ENCODE assay signal across 8 cellular contexts in genomic region chr21:36385233-36385908, GRCh38. TPM values are rescaled to one million over a fixed set of nuclear protein-coding genes. Genes with fewer than 3 reads are reported as not detected.
A peak's percentile ranks its signal among the peaks of the same experiment; 100 is the strongest.
DNase-seq lines count a peak whose midpoint lies in the region; ATAC-seq and TF ChIP-seq lines count a peak whose summit lies in the region.

CHAF1B (plus strand) TSS chr21:36385392; CDS start chr21:36386137, 745 bp downstream.

- no peaks in the 10 kb centered on the region for H3F3A ChIP-seq in OCI-LY1 (ENCODE audit: insufficient read depth, low read length)

- H4K20me1 ChIP-seq in OCI-LY1 (ENCODE audit: insufficient read depth, low read length) = no peaks in the 10 kb centered on the region

- H3K79me2 ChIP-seq in OCI-LY1 (ENCODE audit: insufficient read depth, low read length) = no peaks in the 10 kb centered on the region

- H3K4me1 ChIP-seq in OCI-LY1 (ENCODE audit: insufficient read depth, low read length, severe bottlenecking) = peaks cover 7% of the 10 kb centered on the region
- H3K4me1 ChIP-seq in mucosa of rectum (ENCODE audit: control insufficient read depth in 2 of 2, insufficient read depth in 2 of 2, low read length in 2 of 2) = no peaks in the 10 kb centered on the region

- TF ChIP-seq CTCF in OCI-LY1 (IDR thresholded peaks at IDR 0.05; ENCODE audit: low read length) (no peak), epithelial cell of esophagus (IDR thresholded peaks at IDR 0.05; ENCODE audit: insufficient read depth, low read depth, low read length, missing control alignments) (no peak)

- H3K36me3 ChIP-seq in OCI-LY1 (ENCODE audit: insufficient read depth, low read length) (peaks cover 29% of the 10 kb centered on the region), mucosa of rectum (ENCODE audit: control insufficient read depth in 2 of 2, insufficient read depth in 2 of 2, low read length in 2 of 2) (no peaks in the 10 kb centered on the region)

- H3K9ac ChIP-seq in OCI-LY1 (ENCODE audit: low read length) (peak within 1 kb of the TSS; percentile 93), mucosa of rectum (ENCODE audit: low read depth in 1 of 2, low read length in 2 of 2) (peak within 1 kb of the TSS; percentile 47 to 49)

- DNase-seq in COLO668 (lab: John Stamatoyannopoulos, UW; ENCODE audit: unreplicated experiment) (peak; percentile 91), HT1080 (ENCODE audit: low read depth) (peak; percentile 69), epithelial cell of esophagus (ENCODE audit: low read depth) (peak; percentile 81)
- peak; percentile 96 for DNase-seq in activated CD8-positive, alpha-beta memory T cell treated with anti-CD3 and anti-CD28 coated beads, Interleukin-2, amount 50 U/mL, for 48 hours
- peak; percentile 52 to 62 for DNase-seq in stimulated activated CD8-positive, alpha-beta memory T cell treated with anti-CD3 and anti-CD28 coated beads, Interleukin-4, amount 100 ng/mL, for 1 hour (ENCODE audit: low read depth in 2 of 2, low spot score in 1 of 2)

- peak; percentile 73 for ATAC-seq in GM19468 (IDR thresholded peaks at IDR 0.05; ENCODE audit: extremely low read depth, unreplicated experiment)

- H3K27me3 ChIP-seq in OCI-LY1 (ENCODE audit: insufficient read depth, low read length) (no peaks in the 10 kb centered on the region), mucosa of rectum (ENCODE audit: control insufficient read depth in 2 of 2, insufficient read depth in 2 of 2, low read length in 2 of 2) (no peaks in the 10 kb centered on the region)

- H3K9me3 ChIP-seq in OCI-LY1 (ENCODE audit: low read length) = no peaks in the 10 kb centered on the region
- no peaks in the 10 kb centered on the region for H3K9me3 ChIP-seq in mucosa of rectum (ENCODE audit: control insufficient read depth in 2 of 2, low read length in 2 of 2)

- 0 out of 2 replicates have a peak within 1 kb of the TSS, but pooled peaks have one; percentile 21 for H2AFZ ChIP-seq in OCI-LY1 (ENCODE audit: low read length)

- H3K4me3 ChIP-seq in OCI-LY1 (ENCODE audit: low read depth, low read length, poor library complexity, severe bottlenecking) (peak within 1 kb of the TSS; percentile 96), epithelial cell of esophagus (ENCODE audit: low read length) (peak within 1 kb of the TSS; percentile 44), mucosa of rectum (ENCODE audit: low read length in 2 of 2) (peak within 1 kb of the TSS; percentile 30 to 78)

- H3K9me2 ChIP-seq in OCI-LY1 (ENCODE audit: low read depth, low read length) = no peaks in the 10 kb centered on the region

- H3K27ac ChIP-seq in OCI-LY1 (ENCODE audit: low read depth, low read length, poor library complexity, severe bottlenecking) (no peak within 1 kb of the TSS), mucosa of rectum (ENCODE audit: low read depth in 2 of 2, low read length in 2 of 2) (no peak within 1 kb of the TSS)

- peak within 1 kb of the TSS; percentile 63 for H3K4me2 ChIP-seq in OCI-LY1 (ENCODE audit: low read length)

RNA-seq across cellular contexts. Expression of gene CHAF1B, which starts in this region (rescaled TPM):
- 10.6 and 13.0 TPM in 2 replicates for total RNA-seq in HT1080 (2014; rRNA removed; shearing (Covaris generic))
- polyA plus RNA-seq in HT1080 (2015; cell fraction: cytosol; rRNA removed) = 14.8 and 17.0 TPM in 2 replicates
- polyA plus RNA-seq in HT1080 (2015; cell fraction: nucleus; rRNA removed) = 16.3 and 16.6 TPM in 2 replicates

Comparison
In these comparisons a context has a peak if more than half of its experiments do, and no peak if none do; other contexts are left out.
1. H3K4me3 ChIP-seq: peak in every context shown above with its lines; median percentile 96 in OCI-LY1; 54 in mucosa of rectum; 44 in epithelial cell of esophagus.